In the genomic region with DNA sequence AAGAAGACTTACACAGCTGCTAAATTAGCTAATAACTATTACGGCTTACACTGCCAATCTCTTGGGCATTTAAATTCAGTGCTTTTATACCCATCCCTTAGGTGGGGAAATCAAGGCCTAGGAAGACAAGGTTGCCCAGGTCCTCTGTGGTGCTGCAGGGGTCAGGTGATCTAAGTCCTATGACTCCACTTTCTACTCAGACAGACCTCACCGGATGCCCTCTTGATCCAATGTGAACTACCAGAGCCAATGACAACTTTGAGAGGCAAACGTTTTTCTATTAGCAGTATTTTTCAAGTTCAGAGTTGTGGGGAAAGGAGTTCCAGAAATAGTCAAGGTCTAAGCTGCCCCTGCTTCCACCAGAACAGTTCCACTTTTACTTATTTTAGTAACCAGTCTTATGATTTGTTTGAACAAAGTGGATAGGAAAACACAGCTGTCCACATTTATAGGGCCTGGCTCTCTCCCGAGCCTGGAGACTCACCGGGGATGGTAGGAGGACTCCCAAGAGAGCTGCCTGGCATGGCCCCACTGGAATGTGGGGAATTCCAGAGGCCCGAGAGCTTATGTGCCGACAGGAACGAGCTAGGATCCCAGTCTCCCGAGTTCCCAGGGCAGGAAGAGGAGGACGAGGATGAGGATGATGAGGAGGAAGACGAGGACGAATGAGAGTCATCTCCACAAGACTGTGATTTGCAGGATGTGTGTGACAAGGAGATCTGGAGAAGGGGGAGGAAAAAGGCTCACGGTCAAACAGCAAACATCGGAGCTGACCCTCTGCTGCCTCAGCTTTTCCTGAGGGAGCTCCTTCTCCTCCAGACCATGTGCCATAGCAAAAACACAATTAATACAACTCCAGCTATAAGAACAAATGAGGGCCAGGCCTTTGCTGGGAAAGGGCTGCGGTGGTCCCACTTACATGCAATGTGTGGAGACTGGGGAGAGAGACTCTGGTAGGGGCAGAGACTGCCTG, we compare ENCODE assay signal across 8 cellular contexts. TPM values are rescaled to one million over a fixed set of nuclear protein-coding genes. Genes with fewer than 3 reads are reported as not detected.
DNase-seq lines count a peak whose midpoint lies in the region; ATAC-seq lines count a peak whose summit lies in the region.

No MANE protein-coding gene starts in this region.

- no peak for ATAC-seq in GM18907 (IDR thresholded peaks at IDR 0.05; ENCODE audit: unreplicated experiment)

- DNase-seq in ACHN (peak; percentile 74), MG63 (peak; percentile 94), epidermal melanocyte (ENCODE audit: insufficient read length, low spot score) (peak; percentile 66), myocyte (ENCODE audit: low read depth) (peak; percentile 96), OCI-M1 (lab: John Stamatoyannopoulos, UW) (no peak), NCI-H526 treated with DMSO at 0.1 percent for 48 hours (lab: John Stamatoyannopoulos, UW) (no peak)
- no peak for DNase-seq in stimulated activated CD4-positive, alpha-beta T cell treated with anti-CD3 and anti-CD28 coated beads, Interleukin-4, amount 100 ng/mL, for 24 hours

- no peak overlapping the region for H3K4me3 ChIP-seq in MG63

- in situ Hi-C loops in ACHN (cut with HindIII; ENCODE audit: low pct_ligation_motif_present, low pct_unique_long_range_greater_than_20kb, low sequenced_read_pairs), result no loop called here

- H3K9me3 ChIP-seq in MG63, result no peaks in the 10 kb centered on the region

- no peaks in the 10 kb centered on the region for H3K27me3 ChIP-seq in MG63

- H3K36me3 ChIP-seq in MG63, result peaks cover 62% of the 10 kb centered on the region

RNA-seq across cellular contexts. Expression of a gene that starts 16.7 kb away (rescaled TPM):
- total RNA-seq in MG63 (2014; rRNA removed; shearing (Covaris generic); ENCODE audit: low replicate concordance), result 17.5 and 22.3 TPM in 2 replicates
- total RNA-seq in myocyte, result 33.5 and 42.0 TPM in 2 replicates
- polyA plus RNA-seq in myocyte (2012), result 70.4 TPM

RNA-seq across cellular contexts. Expression of a gene that starts 20.9 kb away (rescaled TPM):
- 125 and 127 TPM in 2 replicates for total RNA-seq in MG63 (2014; rRNA removed; shearing (Covaris generic); ENCODE audit: low replicate concordance)
- total RNA-seq in myocyte, result 87.2 and 112 TPM in 2 replicates
- 299 TPM for polyA plus RNA-seq in myocyte (2012)

RNA-seq across cellular contexts. Expression of a gene that starts 28.0 kb away (rescaled TPM):
- total RNA-seq in MG63 (2014; rRNA removed; shearing (Covaris generic); ENCODE audit: low replicate concordance), result 0.92 TPM in 1 of 2 replicates, not detected in the other
- total RNA-seq in myocyte, result 21.7 and 29.3 TPM in 2 replicates
- polyA plus RNA-seq in myocyte (2012), result 13.7 TPM

RNA-seq across cellular contexts. Expression of a gene that starts 40.3 kb away (rescaled TPM):
- 77.8 and 165 TPM in 2 replicates for total RNA-seq in MG63 (2014; rRNA removed; shearing (Covaris generic); ENCODE audit: low replicate concordance)
- 302 and 340 TPM in 2 replicates for total RNA-seq in myocyte
- 616 TPM for polyA plus RNA-seq in myocyte (2012)

RNA-seq across cellular contexts. Expression of a gene that starts 54.3 kb away (rescaled TPM):
- 310 and 483 TPM in 2 replicates for total RNA-seq in MG63 (2014; rRNA removed; shearing (Covaris generic); ENCODE audit: low replicate concordance)
- total RNA-seq in myocyte, result 125 and 146 TPM in 2 replicates
- 602 TPM for polyA plus RNA-seq in myocyte (2012)

Comparison
In these comparisons a context has a peak if more than half of its experiments do, and no peak if none do; other contexts are left out.
1. DNase-seq: peak in ACHN (single experiment), MG63 (single experiment), epidermal melanocyte (single experiment) and myocyte (single experiment); none in stimulated activated CD4-positive, alpha-beta T cell treated with anti-CD3 and anti-CD28 coated beads, Interleukin-4, amount 100 ng/mL, for 24 hours (single experiment), OCI-M1 (single experiment) and NCI-H526 treated with DMSO at 0.1 percent for 48 hours (single experiment).
2. RNA of a gene that starts 28.0 kb away (total RNA-seq): 21.7 to 29.3 TPM in myocyte; 0.92 TPM in MG63; every median in the first group is over 10 times any median in the second.